In the genomic region with DNA sequence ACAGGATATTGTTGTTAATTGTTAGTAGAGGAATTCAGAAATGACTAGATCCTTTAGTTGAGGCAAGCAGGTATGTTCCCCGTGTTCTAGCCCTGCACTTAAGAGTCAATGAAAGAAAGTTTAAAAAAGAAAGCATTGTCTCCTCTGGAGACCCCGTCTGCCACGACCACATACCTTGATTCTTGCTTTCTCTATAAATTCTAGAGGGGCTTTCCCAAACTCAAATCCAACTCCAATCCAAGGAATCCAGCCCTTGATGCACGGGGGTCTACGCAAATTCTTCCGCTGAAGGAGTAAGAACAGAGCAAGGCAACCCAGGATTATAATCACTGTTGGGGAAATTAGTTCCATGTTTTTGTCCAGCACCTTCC, we compare ENCODE assay signal across 8 cellular contexts. TPM values are rescaled to one million over a fixed set of nuclear protein-coding genes. Genes with fewer than 3 reads are reported as not detected.
DNase-seq lines count a peak whose midpoint lies in the region; ATAC-seq and TF ChIP-seq lines count a peak whose summit lies in the region.

No MANE protein-coding gene starts in this region.

- DNase-seq in NCI-H1105 treated with DMSO at 0.1 percent for 48 hours (lab: John Stamatoyannopoulos, UW) (peak; percentile 41), NCI-H1105 (lab: John Stamatoyannopoulos, UW) (no peak), GM13976 (ENCODE audit: low spot score) (no peak), glomerular visceral epithelial cell (ENCODE audit: extremely low spot score) (no peak)
- no peak for DNase-seq in activated T-helper 1 cell treated with anti-CD3 and anti-CD28 coated beads, Interleukin-12 subunit alpha, Interleukin-12 subunit beta, Interleukin-2, Interleukin-4 antibody, amounts not matched to agents 30 ng/mL and 10 ng/mL and 1 ng/mL, durations not matched to agents 14 hours and 24 hours and 36 hours (ENCODE audit: low spot score)
- DNase-seq in stimulated activated effector memory CD8-positive, alpha-beta T cell treated with anti-CD3 and anti-CD28 coated beads, Interleukin-12 subunit alpha, Interleukin-12 subunit beta, amount 100 ng/mL, for 72 hours (ENCODE audit: low spot score in 2 of 2): no peak
- no peak for DNase-seq in activated CD4-positive, alpha-beta T cell treated with anti-CD3 and anti-CD28 coated beads, Interleukin-2, amount 50 U/mL, for 4 hours

- H3K27me3 Mint-ChIP-seq in activated T-helper 1 cell treated with anti-CD3 and anti-CD28 coated beads, Interleukin-12 subunit alpha, Interleukin-12 subunit beta, Interleukin-2, Interleukin-4 antibody, amounts not matched to agents 30 ng/mL and 10 ng/mL and 1 ng/mL, durations not matched to agents 14 hours and 24 hours and 36 hours (ENCODE audit: insufficient read depth): peaks cover 47% of the 10 kb centered on the region

- H3K27ac Mint-ChIP-seq in activated T-helper 1 cell treated with anti-CD3 and anti-CD28 coated beads, Interleukin-12 subunit alpha, Interleukin-12 subunit beta, Interleukin-2, Interleukin-4 antibody, amounts not matched to agents 30 ng/mL and 10 ng/mL and 1 ng/mL, durations not matched to agents 14 hours and 24 hours and 36 hours: no peak overlapping the region
- H3K27ac Mint-ChIP-seq in stimulated activated effector memory CD8-positive, alpha-beta T cell treated with anti-CD3 and anti-CD28 coated beads, Interleukin-12 subunit alpha, Interleukin-12 subunit beta, amount 100 ng/mL, for 72 hours: peak overlapping the region; percentile 53

- no peaks in the 10 kb centered on the region for H3K36me3 Mint-ChIP-seq in activated T-helper 1 cell treated with anti-CD3 and anti-CD28 coated beads, Interleukin-12 subunit alpha, Interleukin-12 subunit beta, Interleukin-2, Interleukin-4 antibody, amounts not matched to agents 30 ng/mL and 10 ng/mL and 1 ng/mL, durations not matched to agents 14 hours and 24 hours and 36 hours (ENCODE audit: low read depth)
- H3K36me3 Mint-ChIP-seq in stimulated activated effector memory CD8-positive, alpha-beta T cell treated with anti-CD3 and anti-CD28 coated beads, Interleukin-12 subunit alpha, Interleukin-12 subunit beta, amount 100 ng/mL, for 72 hours: no peaks in the 10 kb centered on the region

- no peak for TF ChIP-seq CTCF in GM13976 (IDR thresholded peaks at IDR 0.05; ENCODE audit: borderline replicate concordance, control extremely low read depth, extremely low read depth, insufficient read depth, missing control alignments)

- no peaks in the 10 kb centered on the region for H3K9me3 Mint-ChIP-seq in activated T-helper 1 cell treated with anti-CD3 and anti-CD28 coated beads, Interleukin-12 subunit alpha, Interleukin-12 subunit beta, Interleukin-2, Interleukin-4 antibody, amounts not matched to agents 30 ng/mL and 10 ng/mL and 1 ng/mL, durations not matched to agents 14 hours and 24 hours and 36 hours
- no peaks in the 10 kb centered on the region for H3K9me3 Mint-ChIP-seq in stimulated activated effector memory CD8-positive, alpha-beta T cell treated with anti-CD3 and anti-CD28 coated beads, Interleukin-12 subunit alpha, Interleukin-12 subunit beta, amount 100 ng/mL, for 72 hours

- in situ Hi-C loops in GM13976 (cut with MboI; ENCODE audit: low sequenced_read_pairs, unreplicated experiment): no loop called here

- peak overlapping the region; percentile 87 for H3K4me3 ChIP-seq in iPS-11a (ENCODE audit: low read depth, low read length)

- H3K4me1 Mint-ChIP-seq in activated T-helper 1 cell treated with anti-CD3 and anti-CD28 coated beads, Interleukin-12 subunit alpha, Interleukin-12 subunit beta, Interleukin-2, Interleukin-4 antibody, amounts not matched to agents 30 ng/mL and 10 ng/mL and 1 ng/mL, durations not matched to agents 14 hours and 24 hours and 36 hours (ENCODE audit: low read depth): peaks cover 11% of the 10 kb centered on the region
- H3K4me1 Mint-ChIP-seq in stimulated activated effector memory CD8-positive, alpha-beta T cell treated with anti-CD3 and anti-CD28 coated beads, Interleukin-12 subunit alpha, Interleukin-12 subunit beta, amount 100 ng/mL, for 72 hours: peaks cover 16% of the 10 kb centered on the region

- intact Hi-C loops in activated T-helper 1 cell treated with anti-CD3 and anti-CD28 coated beads, Interleukin-12 subunit alpha, Interleukin-12 subunit beta, Interleukin-2, Interleukin-4 antibody, amounts not matched to agents 30 ng/mL and 10 ng/mL and 1 ng/mL, durations not matched to agents 14 hours and 24 hours and 36 hours (cut with micrococcal nuclease): loop anchor here (2.0 kb wide), 1 partner anchor 477 kb away; no protein-coding TSS in a partner anchor

- no peak for ATAC-seq in stimulated activated effector memory CD8-positive, alpha-beta T cell treated with anti-CD3 and anti-CD28 coated beads, Interleukin-12 subunit alpha, Interleukin-12 subunit beta, amount 100 ng/mL, for 72 hours

- H3K4me3 Mint-ChIP-seq in activated T-helper 1 cell treated with anti-CD3 and anti-CD28 coated beads, Interleukin-12 subunit alpha, Interleukin-12 subunit beta, Interleukin-2, Interleukin-4 antibody, amounts not matched to agents 30 ng/mL and 10 ng/mL and 1 ng/mL, durations not matched to agents 14 hours and 24 hours and 36 hours: peak overlapping the region; percentile 87
- H3K4me3 Mint-ChIP-seq in stimulated activated effector memory CD8-positive, alpha-beta T cell treated with anti-CD3 and anti-CD28 coated beads, Interleukin-12 subunit alpha, Interleukin-12 subunit beta, amount 100 ng/mL, for 72 hours: peak overlapping the region; percentile 79

RNA-seq across cellular contexts. Expression of gene CYP39A1, which starts 0.4 kb away (rescaled TPM):
- total RNA-seq in activated T-helper 1 cell treated with anti-CD3 and anti-CD28 coated beads, Interleukin-12 subunit alpha, Interleukin-12 subunit beta, Interleukin-2, Interleukin-4 antibody, amounts not matched to agents 30 ng/mL and 10 ng/mL and 1 ng/mL, durations not matched to agents 14 hours and 24 hours and 36 hours: not detected in 2 replicates

RNA-seq across cellular contexts. Expression of gene SLC25A27, which starts 0.6 kb away (rescaled TPM):
- total RNA-seq in activated T-helper 1 cell treated with anti-CD3 and anti-CD28 coated beads, Interleukin-12 subunit alpha, Interleukin-12 subunit beta, Interleukin-2, Interleukin-4 antibody, amounts not matched to agents 30 ng/mL and 10 ng/mL and 1 ng/mL, durations not matched to agents 14 hours and 24 hours and 36 hours: not detected in 2 replicates

RNA-seq across cellular contexts. Expression of gene TDRD6, which starts 35.5 kb away (rescaled TPM):
- total RNA-seq in activated T-helper 1 cell treated with anti-CD3 and anti-CD28 coated beads, Interleukin-12 subunit alpha, Interleukin-12 subunit beta, Interleukin-2, Interleukin-4 antibody, amounts not matched to agents 30 ng/mL and 10 ng/mL and 1 ng/mL, durations not matched to agents 14 hours and 24 hours and 36 hours: not detected in 2 replicates
